7 cellular contexts compared by ENCODE assay signal in the genomic region with DNA sequence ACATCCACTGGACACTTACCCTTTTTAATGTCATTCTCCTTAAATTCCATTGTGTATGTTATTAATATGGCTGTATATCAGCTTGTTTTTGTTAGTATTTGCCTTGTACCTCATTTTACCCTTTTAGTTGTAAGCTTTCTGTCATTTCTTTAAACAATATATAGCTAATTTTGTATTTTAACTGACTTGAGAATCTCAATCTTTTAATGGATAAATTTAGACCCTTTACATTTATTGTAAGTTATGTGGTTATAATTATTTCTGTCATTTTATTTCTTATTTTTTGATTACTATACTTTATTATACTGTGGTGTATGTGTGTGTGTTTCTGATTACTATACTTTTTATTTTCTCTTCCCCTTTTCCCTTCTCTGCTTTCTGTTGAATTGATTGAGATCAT.
"Had no signal": no experiment of that assay in that cellular context is flagged by ENCODE, and none has a peak within 500 bp of the region (broad histone marks: within the 10 kb centered on the region; RNA-seq: fewer than 3 reads in every experiment).

No MANE protein-coding gene starts in this region.

- ATAC-seq: GM12878 had no signal

- DNase-seq: GDM1, GF-D8 had no signal

- FAIRE-seq: GM12878, GM12891, GM12892, GM18507, GM19239 had no signal

- H3K4me3 ChIP-seq: GM12878 had no signal
